In genomic region chr19:41363753-41364545, GRCh38 we compare ENCODE assay signal across 8 cellular contexts. TPM values are rescaled to one million over a fixed set of nuclear protein-coding genes. Genes with fewer than 3 reads are reported as not detected.
DNase-seq lines count a peak whose midpoint lies in the region; ATAC-seq and TF ChIP-seq lines count a peak whose summit lies in the region.

Gene B9D2 (minus strand): TSS chr19:41364149. CDS start chr19:41363519, 630 bp downstream.

- no peaks in the 10 kb centered on the region for H3K9me3 ChIP-seq in PC-3 (ENCODE audit: low read length)

- H3K9me2 ChIP-seq in PC-3 (replicated peaks; ENCODE audit: low read length): no peaks in the 10 kb centered on the region

- no peaks in the 10 kb centered on the region for H3F3A ChIP-seq in PC-3 (ENCODE audit: low read length, unreplicated experiment)

- peaks cover 15% of the 10 kb centered on the region for H3K79me2 ChIP-seq in PC-3 (ENCODE audit: low read length)

- peak; percentile 84 for ATAC-seq in GM21576 (IDR thresholded peaks at IDR 0.05; ENCODE audit: unreplicated experiment)
- peak; percentile 95 for ATAC-seq in PC-3

- no peaks in the 10 kb centered on the region for H3K27me3 ChIP-seq in PC-3 (ENCODE audit: low read length)

- H3K4me1 ChIP-seq in PC-3 (ENCODE audit: insufficient read depth, low read length): peaks cover 30% of the 10 kb centered on the region

- peak within 1 kb of the TSS; percentile 90 for H3K9ac ChIP-seq in PC-3 (ENCODE audit: low read length)

- no peak for TF ChIP-seq EP300 in Ishikawa (IDR thresholded peaks at IDR 0.05; ENCODE audit: borderline replicate concordance)

- H3K4me3 ChIP-seq in PC-3 (ENCODE audit: low read length) (peak within 1 kb of the TSS; percentile 86), epithelial cell of proximal tubule (ENCODE audit: low read depth, low read length) (peak within 1 kb of the TSS; percentile 67)

- POLR2A ChIA-PET in PC-3 (lab: Charles Lee; ENCODE audit: unreplicated experiment): interaction anchor here (0.6 to 0.7 kb wide), 5 partner anchors 8 to 1273 kb away, joined by 3 to 5 read pairs (median 3); partner anchors contain the start of gene HNRNPUL1

- TF ChIP-seq RAD21 in Ishikawa (IDR thresholded peaks at IDR 0.05; ENCODE audit: low read depth): no peak

- CTCF ChIA-PET in PC-3 (lab: Charles Lee): interaction anchor here (0.9 kb wide), 1 partner anchor 10 kb away, joined by 3 read pairs; the partner anchor contains the start of gene TGFB1

- H3K36me3 ChIP-seq in PC-3 (ENCODE audit: low read depth, low read length): no peaks in the 10 kb centered on the region

- H3K27ac ChIP-seq in PC-3 (ENCODE audit: low read length): peak within 1 kb of the TSS; percentile 88

- TSS peak; percentile 88 for BruUV-seq in PC-3 (replicated peaks; lab: Mats Ljungman, UMichigan)

- TF ChIP-seq CTCF in PC-3 (conservative IDR thresholded peaks at IDR 0.05; ENCODE audit: low read depth, low read length): no peak
- no peak for TF ChIP-seq CTCF in epithelial cell of proximal tubule (conservative IDR thresholded peaks at IDR 0.05; ENCODE audit: low read depth, low read length)

- intact Hi-C loops in PC-3 (cut with micrococcal nuclease): no loop called here

- H3K4me2 ChIP-seq in PC-3 (ENCODE audit: low read length): peak within 1 kb of the TSS; percentile 98

- DNase-seq in DMS114 treated with DMSO at 0.1 percent for 48 hours (lab: John Stamatoyannopoulos, UW; ENCODE audit: unreplicated experiment) (peak; percentile 99), PC-3 (peak; percentile 95), epithelial cell of proximal tubule (ENCODE audit: low read depth) (peak; percentile 85), mucosa of gallbladder (ENCODE audit: low spot score) (peak; percentile 99)
- peak; percentile 97 for DNase-seq in activated T-cell treated with anti-CD3 and anti-CD28 coated beads, Interleukin-2, amount 50 U/mL, for 1 hour
- DNase-seq in stimulated activated CD8-positive, alpha-beta memory T cell treated with anti-CD3 and anti-CD28 coated beads, Interleukin-4, amount 100 ng/mL, for 4 hours (ENCODE audit: low read depth in 2 of 2, low spot score in 1 of 2): peak; percentile 95 to 98

- H2AFZ ChIP-seq in PC-3 (ENCODE audit: low read length): peak within 1 kb of the TSS; percentile 95

- no peaks in the 10 kb centered on the region for H4K20me1 ChIP-seq in PC-3 (ENCODE audit: low read length)

TF ChIP-seq in Ishikawa, 13 proteins besides CTCF, POLR2A, EP300 and RAD21:
- peak; percentile 31; the same call in 1 of the 2 replicates for TF ChIP-seq MAX (IDR thresholded peaks at IDR 0.05)
- peak; percentile 89 for TF ChIP-seq EGR1 (IDR thresholded peaks at IDR 0.05)
- TF ChIP-seq TAF1 (IDR thresholded peaks at IDR 0.05; ENCODE audit: low read depth): 0 out of 2 replicates have a peak, but pooled peaks have one; percentile 32
- TF ChIP-seq TCF12 (IDR thresholded peaks at IDR 0.05; ENCODE audit: low read depth): no peak
- TF ChIP-seq CREB1 (IDR thresholded peaks at IDR 0.05; ENCODE audit: low read depth): peak; percentile 61
- no peak for TF ChIP-seq TEAD4 (IDR thresholded peaks at IDR 0.05)
- TF ChIP-seq YY1 (IDR thresholded peaks at IDR 0.05; ENCODE audit: low read depth): peak; percentile 99
- no peak for TF ChIP-seq ZBTB7A (IDR thresholded peaks at IDR 0.05; ENCODE audit: low read depth)
- TF ChIP-seq REST (IDR thresholded peaks at IDR 0.05; ENCODE audit: low read depth): no peak
- TF ChIP-seq FOXM1 (IDR thresholded peaks at IDR 0.05; ENCODE audit: borderline replicate concordance, low read depth): no peak

RNA-seq across cellular contexts. Expression of gene B9D2, which starts in this region (rescaled TPM):
- total RNA-seq in PC-3 (2014; rRNA removed): 3.8 and 4.4 TPM in 2 replicates
- total RNA-seq in epithelial cell of proximal tubule: 5.3 and 22.9 TPM in 2 replicates
- 12.8 TPM for total RNA-seq in mucosa of gallbladder

Comparison
In these comparisons a context has a peak if more than half of its experiments do, and no peak if none do; other contexts are left out.
1. Peak in every context shown above with its lines: DNase-seq, ATAC-seq, H3K4me3 ChIP-seq and H3K27ac ChIP-seq.